In the genomic region with DNA sequence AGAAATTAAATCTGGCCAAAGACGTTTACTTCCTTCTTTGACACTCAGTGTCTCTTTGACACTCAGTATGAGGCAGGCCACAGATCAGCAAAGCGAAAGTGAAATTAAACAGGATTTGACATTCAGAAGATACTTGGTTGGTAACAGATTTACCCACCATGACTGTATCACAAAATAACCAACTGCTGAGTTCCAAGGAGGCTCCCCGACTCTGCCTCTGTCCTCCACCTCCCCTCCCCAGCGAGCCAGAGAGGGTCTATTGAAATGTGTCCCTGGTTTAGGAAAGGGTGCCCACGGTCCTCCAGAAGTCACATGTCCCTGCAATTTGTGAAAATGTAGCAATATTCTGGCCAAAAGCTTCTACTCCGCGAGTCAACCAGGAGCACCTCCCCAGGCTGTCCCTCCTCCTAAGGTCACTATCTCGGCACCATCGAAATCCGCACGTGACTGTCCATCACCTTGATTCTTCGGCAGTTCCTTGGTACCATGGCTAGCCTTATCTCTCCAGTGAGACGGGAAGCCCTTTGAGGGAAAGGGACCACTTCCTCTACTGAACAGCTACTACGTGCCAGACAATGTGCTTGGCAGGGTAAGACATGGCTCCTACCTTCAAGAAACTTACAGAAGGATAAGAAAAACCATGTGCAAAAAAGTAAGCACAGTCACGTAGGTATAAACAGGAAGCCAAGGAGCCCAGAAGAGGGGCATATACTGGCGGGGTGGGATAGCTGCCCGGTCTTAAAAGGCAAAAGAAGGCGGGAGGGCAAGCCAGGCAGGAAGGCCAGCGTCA, we compare ENCODE assay signal across 8 cellular contexts. TPM values are rescaled to one million over a fixed set of nuclear protein-coding genes. Genes with fewer than 3 reads are reported as not detected.
A peak's percentile ranks its signal among the peaks of the same experiment; 100 is the strongest.
DNase-seq lines count a peak whose midpoint lies in the region; ATAC-seq and TF ChIP-seq lines count a peak whose summit lies in the region.

No MANE protein-coding gene starts in this region.

- peak; percentile 77 for DNase-seq in CD1c-positive myeloid dendritic cell (ENCODE audit: extremely low spot score)
- DNase-seq in activated B cell treated with CpG ODN at 0.5 μM for 24 hours, result peak; percentile 34
- DNase-seq in cortex of kidney (lab: John Stamatoyannopoulos, UW), result no peak

- H3K9me3 Mint-ChIP-seq in activated B cell treated with CpG ODN at 0.5 μM for 24 hours, result no peaks in the 10 kb centered on the region

- H3K36me3 Mint-ChIP-seq in activated B cell treated with CpG ODN at 0.5 μM for 24 hours (ENCODE audit: low read depth), result peaks cover 39% of the 10 kb centered on the region

- H3K27ac ChIP-seq in ectodermal cell (ENCODE audit: insufficient read depth, low read depth, low read length, poor library complexity, severe bottlenecking) (no peak overlapping the region), mucosa of rectum (ENCODE audit: low read depth in 2 of 2, low read length in 2 of 2) (peak overlapping the region; percentile 83 to 87), temporal lobe (ENCODE audit: low read depth, low read length) (peak overlapping the region; percentile 73)

- peak overlapping the region; percentile 92 for H3K4me3 Mint-ChIP-seq in activated B cell treated with CpG ODN at 0.5 μM for 24 hours

- H3K27ac Mint-ChIP-seq in activated B cell treated with CpG ODN at 0.5 μM for 24 hours, result peak overlapping the region; percentile 98

- peaks cover 36% of the 10 kb centered on the region for H3K27me3 ChIP-seq in ectodermal cell (ENCODE audit: control insufficient read depth, insufficient read depth, low read length, poor library complexity, severe bottlenecking)
- no peaks in the 10 kb centered on the region for H3K27me3 ChIP-seq in mucosa of rectum (ENCODE audit: control insufficient read depth in 2 of 2, insufficient read depth in 2 of 2, low read length in 2 of 2)

- H3K4me3 ChIP-seq in ectodermal cell (ENCODE audit: insufficient read depth, low read depth, low read length) (peak overlapping the region; percentile 47), mucosa of rectum (ENCODE audit: low read length in 2 of 2) (peak overlapping the region; percentile 77 to 79)

- H3K27me3 Mint-ChIP-seq in activated B cell treated with CpG ODN at 0.5 μM for 24 hours, result no peaks in the 10 kb centered on the region

- no peak for TF ChIP-seq CTCF in activated B cell treated with CpG ODN at 0.5 μM for 24 hours (IDR thresholded peaks at IDR 0.05)

- H3K4me1 Mint-ChIP-seq in activated B cell treated with CpG ODN at 0.5 μM for 24 hours, result peaks cover 48% of the 10 kb centered on the region

- H3K9ac ChIP-seq in mucosa of rectum (ENCODE audit: low read depth in 1 of 2, low read length in 2 of 2), result peak overlapping the region; percentile 85

- POLR2A ChIA-PET in activated B cell treated with CpG ODN at 0.5 μM for 24 hours (lab: Charles Lee), result interaction anchor here (1.6 to 3.1 kb wide), 3 partner anchors 111 to 1117 kb away, joined by 5 to 64 read pairs (median 20); a partner anchor contains a TSS

- CTCF ChIA-PET in activated B cell treated with CpG ODN at 0.5 μM for 24 hours (lab: Charles Lee), result interaction anchor here (1.0 kb wide), 1 partner anchor 160 kb away, joined by 4 read pairs; no protein-coding TSS in a partner anchor

- ATAC-seq in GM19372 (IDR thresholded peaks at IDR 0.05; ENCODE audit: low read depth, unreplicated experiment) (peak; percentile 41), HG03558 (IDR thresholded peaks at IDR 0.05; ENCODE audit: extremely low read depth, unreplicated experiment) (peak; percentile 26), activated B cell treated with CpG ODN at 0.5 μM for 24 hours (ENCODE audit: low read depth) (peak; percentile 52)

- H3K36me3 ChIP-seq in ectodermal cell (ENCODE audit: control insufficient read depth, insufficient read depth, low read length) (no peaks in the 10 kb centered on the region), mucosa of rectum (ENCODE audit: control insufficient read depth in 2 of 2, insufficient read depth in 2 of 2, low read length in 2 of 2) (no peaks in the 10 kb centered on the region)

- WGBS in ectodermal cell, 2 experiments, result 73 to 75% methylated on average over 19 of the region's 19 CpGs

- intact Hi-C loops in activated B cell treated with CpG ODN at 0.5 μM for 24 hours (cut with micrococcal nuclease), result loop anchor here (1.0 to 5.0 kb wide), 7 partner anchors 44 to 1264 kb away; a partner anchor contains a TSS

- no peaks in the 10 kb centered on the region for H3K9me3 ChIP-seq in ectodermal cell (ENCODE audit: control insufficient read depth, low read length)
- no peaks in the 10 kb centered on the region for H3K9me3 ChIP-seq in mucosa of rectum (ENCODE audit: control insufficient read depth in 2 of 2, low read length in 2 of 2)

- H3K4me1 ChIP-seq in ectodermal cell (ENCODE audit: control insufficient read depth, insufficient read depth, low read length) (no peaks in the 10 kb centered on the region), mucosa of rectum (ENCODE audit: control insufficient read depth in 2 of 2, insufficient read depth in 2 of 2, low read length in 2 of 2) (peaks cover 12 to 16% of the 10 kb centered on the region in 2 donors)

RNA-seq across cellular contexts. Expression of a gene that starts 1.5 kb away (rescaled TPM):
- total RNA-seq in activated B cell treated with CpG ODN at 0.5 μM for 24 hours, result 23.0 and 24.3 TPM in 2 replicates
- polyA plus RNA-seq in ectodermal cell (2013, experiment 1 of 4), result 0.61 TPM
- polyA plus RNA-seq in ectodermal cell (2013, experiment 2 of 4), result 0.89 TPM
- 1.5 TPM for polyA plus RNA-seq in ectodermal cell (2013, experiment 3 of 4)
- 1.1 TPM for polyA plus RNA-seq in ectodermal cell (2013, experiment 4 of 4)
- 11.3 TPM for total RNA-seq in temporal lobe
